12 cellular contexts compared by ENCODE assay signal in the genomic region with DNA sequence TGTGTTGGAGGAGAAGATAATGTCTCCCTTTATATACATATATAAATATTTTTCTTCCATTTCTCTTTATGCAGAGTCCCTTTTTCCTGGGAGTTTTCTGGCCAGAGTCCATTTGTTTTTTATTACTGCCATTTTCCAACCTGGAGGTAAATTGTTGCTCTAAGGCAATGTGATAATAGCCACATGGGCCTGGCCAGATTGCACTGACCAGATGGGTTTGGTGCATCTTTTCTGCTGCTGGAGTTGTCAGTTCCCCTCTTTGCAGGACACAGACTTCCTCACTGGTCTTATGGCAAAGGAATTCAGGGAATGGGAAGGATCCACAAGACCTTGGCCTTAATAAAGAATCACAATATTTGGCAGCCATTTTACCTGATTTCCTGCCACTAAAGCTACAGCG.
A peak's percentile ranks its signal among the peaks of the same experiment; 100 is the strongest.
DNase-seq lines count a peak whose midpoint lies in the region; ATAC-seq and TF ChIP-seq lines count a peak whose summit lies in the region.
"Had no signal": no experiment of that assay in that cellular context is flagged by ENCODE, and none has a peak within 500 bp of the region (broad histone marks: within the 10 kb centered on the region; RNA-seq: fewer than 3 reads in every experiment).

No MANE protein-coding gene starts in this region.

- H2BK12ac ChIP-seq in neuronal stem cell (ENCODE audit: low read length), result no peak overlapping the region

- H3K9me2 ChIP-seq in GM23338 (ENCODE audit: insufficient read depth), result no peaks in the 10 kb centered on the region

- H2AK5ac ChIP-seq in neuronal stem cell (ENCODE audit: low read depth, low read length), result no peak overlapping the region

- H3F3A ChIP-seq in GM23338 (replicated peaks; ENCODE audit: low read depth), result no peaks in the 10 kb centered on the region

- no peak overlapping the region for H2BK5ac ChIP-seq in neuronal stem cell (ENCODE audit: low read length)

- 0 out of 2 replicates have a peak overlapping the region, but pooled peaks have one; percentile 38 for H2AFZ ChIP-seq in GM23338
- no peak overlapping the region for H2AFZ ChIP-seq in neuronal stem cell (ENCODE audit: low read length)

- DNase-seq in GM23338 (ENCODE audit: low spot score) (no peak), NCI-H69 (lab: John Stamatoyannopoulos, UW) (peak; percentile 6), cerebellum (ENCODE audit: low spot score) (peak; percentile 51), neuronal stem cell (ENCODE audit: low spot score) (no peak), HAP-1 (ENCODE audit: low spot score in 2 of 2) (no peak), NCI-H345 treated with DMSO at 0.1 percent for 48 hours (lab: John Stamatoyannopoulos, UW; ENCODE audit: unreplicated experiment) (no peak), putamen (ENCODE audit: low spot score) (no peak)
- DNase-seq: CD4-positive, alpha-beta memory T cell; DND-41; GF-D8; IMR-90 had no signal

- peaks cover 1% of the 10 kb centered on the region for H3K27me3 Mint-ChIP-seq in GM23338 (ENCODE audit: insufficient read depth, low read depth, poor library complexity)

- TF ChIP-seq CTCF in GM23338 (conservative IDR thresholded peaks at IDR 0.05; ENCODE audit: low read depth in 2 of 2), result no peak

- H3K4me3 ChIP-seq in GM23338 (no peak overlapping the region), neuronal stem cell (ENCODE audit: low read length in 2 of 2) (no peak overlapping the region), HAP-1 (no peak overlapping the region)

- no peak for ATAC-seq in GM23338

- no peak overlapping the region for H3K4me3 Mint-ChIP-seq in GM23338
- H3K4me3 Mint-ChIP-seq: B cell; CD4-positive, alpha-beta memory T cell had no signal

- no peak overlapping the region for H4K91ac ChIP-seq in neuronal stem cell (ENCODE audit: low read depth, low read length, poor library complexity)

- H3K27ac ChIP-seq in GM23338 (ENCODE audit: low read depth) (no peak overlapping the region), neuronal stem cell (replicated peaks; ENCODE audit: low read length) (no peak overlapping the region)

- H2BK120ac ChIP-seq in neuronal stem cell (ENCODE audit: low read depth, low read length), result no peak overlapping the region

- no peak overlapping the region for H3K4ac ChIP-seq in neuronal stem cell (ENCODE audit: low read length)

- in situ Hi-C loops in HAP-1 (cut with MboI; ENCODE audit: low sequenced_read_pairs), result no loop called here

- H3K9me3 Mint-ChIP-seq in GM23338, result no peaks in the 10 kb centered on the region

- no peak overlapping the region for H4K8ac ChIP-seq in neuronal stem cell (ENCODE audit: low read depth, low read length)

- WGBS in neuronal stem cell (ENCODE audit: extremely low coverage in 2 of 2, insufficient read length in 2 of 2, insufficient replicate concordance in 1 of 2), 2 donors, result no CpG with 5 or more reads among the region's 1 CpG

- H3K79me1 ChIP-seq in neuronal stem cell (ENCODE audit: low read depth, low read length), result no peaks in the 10 kb centered on the region

- H3K4me1 Mint-ChIP-seq in GM23338, result no peaks in the 10 kb centered on the region; the same call in 2 of the 3 replicates
- H3K4me1 Mint-ChIP-seq: CD4-positive, alpha-beta memory T cell had no signal

- H3K23ac ChIP-seq in neuronal stem cell (ENCODE audit: low read depth, low read length, poor library complexity), result no peak overlapping the region

- H3K18ac ChIP-seq in neuronal stem cell (ENCODE audit: low read length), result peak overlapping the region; percentile 15

- H3K9me3 ChIP-seq in neuronal stem cell (replicated peaks in 1 of 2; ENCODE audit: control insufficient read depth in 2 of 2, insufficient read depth in 1 of 2, low read depth in 1 of 2, low read length in 2 of 2) (no peaks in the 10 kb centered on the region), HAP-1 (no peaks in the 10 kb centered on the region)

- H3K9ac ChIP-seq in neuronal stem cell (ENCODE audit: low read depth, low read length, poor library complexity), result no peak overlapping the region

- no peaks in the 10 kb centered on the region for H3K36me3 Mint-ChIP-seq in GM23338 (ENCODE audit: low read depth)
- H3K36me3 Mint-ChIP-seq: CD4-positive, alpha-beta memory T cell had no signal

- H3K79me2 ChIP-seq in GM23338 (replicated peaks; ENCODE audit: insufficient read depth), result no peaks in the 10 kb centered on the region

- H2BK15ac ChIP-seq in neuronal stem cell (ENCODE audit: low read length), result no peak overlapping the region

- no peak overlapping the region for H3K4me2 ChIP-seq in GM23338
- H3K4me2 ChIP-seq in neuronal stem cell (ENCODE audit: insufficient read depth, low read length, poor library complexity, severe bottlenecking), result no peak overlapping the region

- no peak overlapping the region for H3K27ac Mint-ChIP-seq in GM23338
- H3K27ac Mint-ChIP-seq: B cell; CD4-positive, alpha-beta memory T cell had no signal

- H3K36me3 ChIP-seq in GM23338 (ENCODE audit: insufficient read depth) (no peaks in the 10 kb centered on the region), neuronal stem cell (replicated peaks in 1 of 2; ENCODE audit: control insufficient read depth in 2 of 2, insufficient read depth in 2 of 2, low read length in 2 of 2) (no peaks in the 10 kb centered on the region), HAP-1 (replicated peaks) (no peaks in the 10 kb centered on the region)

- H3K14ac ChIP-seq in neuronal stem cell (ENCODE audit: low read length), result no peak overlapping the region

- H3K27me3 ChIP-seq in GM23338 (ENCODE audit: insufficient read depth), result no peaks in the 10 kb centered on the region
- H3K27me3 ChIP-seq in neuronal stem cell (ENCODE audit: control insufficient read depth in 3 of 3, insufficient read depth in 3 of 3, low read depth in 1 of 3, low read length in 3 of 3), result no peaks in the 10 kb centered on the region
- no peaks in the 10 kb centered on the region for H3K27me3 ChIP-seq in HAP-1 (ENCODE audit: low read depth)

- H4K20me1 ChIP-seq in GM23338 (replicated peaks; ENCODE audit: insufficient read depth), result no peaks in the 10 kb centered on the region

- H3K4me1 ChIP-seq in GM23338 (ENCODE audit: insufficient read depth), result no peaks in the 10 kb centered on the region
- H3K4me1 ChIP-seq in neuronal stem cell (ENCODE audit: control insufficient read depth in 2 of 2, insufficient read depth in 1 of 2, low read depth in 1 of 2, low read length in 2 of 2), result peaks cover 0 to 7% of the 10 kb centered on the region in 2 donors
- no peaks in the 10 kb centered on the region for H3K4me1 ChIP-seq in HAP-1

TF ChIP-seq in GM23338, 12 proteins besides CTCF, POLR2A, EP300 and RAD21 (continues in another document):
- TF ChIP-seq, protein P1, sequence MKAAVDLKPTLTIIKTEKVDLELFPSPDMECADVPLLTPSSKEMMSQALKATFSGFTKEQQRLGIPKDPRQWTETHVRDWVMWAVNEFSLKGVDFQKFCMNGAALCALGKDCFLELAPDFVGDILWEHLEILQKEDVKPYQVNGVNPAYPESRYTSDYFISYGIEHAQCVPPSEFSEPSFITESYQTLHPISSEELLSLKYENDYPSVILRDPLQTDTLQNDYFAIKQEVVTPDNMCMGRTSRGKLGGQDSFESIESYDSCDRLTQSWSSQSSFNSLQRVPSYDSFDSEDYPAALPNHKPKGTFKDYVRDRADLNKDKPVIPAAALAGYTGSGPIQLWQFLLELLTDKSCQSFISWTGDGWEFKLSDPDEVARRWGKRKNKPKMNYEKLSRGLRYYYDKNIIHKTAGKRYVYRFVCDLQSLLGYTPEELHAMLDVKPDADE (IDR thresholded peaks at IDR 0.05), result no peak
- TF ChIP-seq CREB1 (CRISPR knock-in tag; IDR thresholded peaks at IDR 0.05; ENCODE audit: low read depth), result no peak
- TF ChIP-seq STAT1 (IDR thresholded peaks at IDR 0.05; ENCODE audit: unreplicated experiment), result no peak
- TF ChIP-seq, protein P2, sequence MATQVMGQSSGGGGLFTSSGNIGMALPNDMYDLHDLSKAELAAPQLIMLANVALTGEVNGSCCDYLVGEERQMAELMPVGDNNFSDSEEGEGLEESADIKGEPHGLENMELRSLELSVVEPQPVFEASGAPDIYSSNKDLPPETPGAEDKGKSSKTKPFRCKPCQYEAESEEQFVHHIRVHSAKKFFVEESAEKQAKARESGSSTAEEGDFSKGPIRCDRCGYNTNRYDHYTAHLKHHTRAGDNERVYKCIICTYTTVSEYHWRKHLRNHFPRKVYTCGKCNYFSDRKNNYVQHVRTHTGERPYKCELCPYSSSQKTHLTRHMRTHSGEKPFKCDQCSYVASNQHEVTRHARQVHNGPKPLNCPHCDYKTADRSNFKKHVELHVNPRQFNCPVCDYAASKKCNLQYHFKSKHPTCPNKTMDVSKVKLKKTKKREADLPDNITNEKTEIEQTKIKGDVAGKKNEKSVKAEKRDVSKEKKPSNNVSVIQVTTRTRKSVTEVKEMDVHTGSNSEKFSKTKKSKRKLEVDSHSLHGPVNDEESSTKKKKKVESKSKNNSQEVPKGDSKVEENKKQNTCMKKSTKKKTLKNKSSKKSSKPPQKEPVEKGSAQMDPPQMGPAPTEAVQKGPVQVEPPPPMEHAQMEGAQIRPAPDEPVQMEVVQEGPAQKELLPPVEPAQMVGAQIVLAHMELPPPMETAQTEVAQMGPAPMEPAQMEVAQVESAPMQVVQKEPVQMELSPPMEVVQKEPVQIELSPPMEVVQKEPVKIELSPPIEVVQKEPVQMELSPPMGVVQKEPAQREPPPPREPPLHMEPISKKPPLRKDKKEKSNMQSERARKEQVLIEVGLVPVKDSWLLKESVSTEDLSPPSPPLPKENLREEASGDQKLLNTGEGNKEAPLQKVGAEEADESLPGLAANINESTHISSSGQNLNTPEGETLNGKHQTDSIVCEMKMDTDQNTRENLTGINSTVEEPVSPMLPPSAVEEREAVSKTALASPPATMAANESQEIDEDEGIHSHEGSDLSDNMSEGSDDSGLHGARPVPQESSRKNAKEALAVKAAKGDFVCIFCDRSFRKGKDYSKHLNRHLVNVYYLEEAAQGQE (IDR thresholded peaks at IDR 0.05; ENCODE audit: unreplicated experiment), result no peak
- no peak for TF ChIP-seq JUNB (IDR thresholded peaks at IDR 0.05; ENCODE audit: unreplicated experiment)
- no peak for TF ChIP-seq EZH2phosphoT487 (IDR thresholded peaks at IDR 0.05; ENCODE audit: unreplicated experiment)
- no peak for TF ChIP-seq NANOG (IDR thresholded peaks at IDR 0.05; ENCODE audit: borderline replicate concordance)
- no peak for TF ChIP-seq ZNF331 (CRISPR knock-in tag; IDR thresholded peaks at IDR 0.05; ENCODE audit: low read depth)
- TF ChIP-seq POLR2AphosphoS5 (IDR thresholded peaks at IDR 0.05; ENCODE audit: low read depth), result no peak

Comparison
In these comparisons a context has a peak if more than half of its experiments do, and no peak if none do; other contexts are left out.
1. DNase-seq: peak in NCI-H69 (single experiment) and cerebellum (single experiment); none in GM23338 (single experiment), neuronal stem cell (single experiment), HAP-1 (0 of 2), NCI-H345 treated with DMSO at 0.1 percent for 48 hours (single experiment) and putamen (single experiment).